10 cellular contexts compared by ENCODE assay signal in the genomic region with DNA sequence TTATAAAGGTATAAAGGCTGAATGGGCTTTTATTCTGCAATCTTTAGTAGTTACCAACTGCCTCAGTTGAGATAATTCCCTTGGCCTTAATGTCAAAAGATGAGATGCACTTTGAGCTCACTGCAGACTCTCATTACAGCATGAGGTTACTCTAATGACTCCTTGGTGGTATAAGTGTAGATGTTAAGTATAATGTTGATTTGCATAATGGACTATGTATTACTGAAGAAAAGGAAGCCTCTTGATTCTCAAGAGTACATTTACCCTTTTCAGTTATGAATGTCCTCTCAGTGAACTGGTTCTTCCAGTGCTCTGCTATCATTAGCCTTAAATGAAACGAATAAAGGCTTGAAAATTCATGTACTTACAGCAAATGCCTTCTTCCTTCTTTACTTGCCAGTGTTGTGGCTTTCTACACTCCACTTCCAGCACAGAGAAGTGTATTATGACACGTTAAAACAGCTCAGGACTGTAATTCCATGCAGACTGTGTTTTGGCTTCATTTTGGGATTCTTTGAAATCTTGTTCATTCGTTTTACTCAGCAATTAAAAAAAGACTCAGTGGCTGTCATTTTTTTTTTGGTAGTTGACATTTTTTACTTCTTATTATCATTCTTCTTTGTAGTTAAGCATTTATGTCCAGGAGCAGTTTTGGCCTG.
A peak's percentile ranks its signal among the peaks of the same experiment; 100 is the strongest.
DNase-seq lines count a peak whose midpoint lies in the region; ATAC-seq, FAIRE-seq and TF ChIP-seq lines count a peak whose summit lies in the region.
"Had no signal": no experiment of that assay in that cellular context is flagged by ENCODE, and none has a peak within 500 bp of the region (broad histone marks: within the 10 kb centered on the region; RNA-seq: fewer than 3 reads in every experiment).

No MANE protein-coding gene starts in this region.

- H3K9ac ChIP-seq in keratinocyte (ENCODE audit: control insufficient read depth, extremely low read depth, insufficient read depth, low read length), result no peak overlapping the region

- H3K27ac ChIP-seq in keratinocyte (ENCODE audit: control insufficient read depth, insufficient read depth, low read length), result no peak overlapping the region

- peaks cover 14% of the 10 kb centered on the region for H3K4me1 ChIP-seq in keratinocyte (ENCODE audit: control insufficient read depth, extremely low read depth, insufficient read depth, low read length)

- no peaks in the 10 kb centered on the region for H3K9me1 ChIP-seq in keratinocyte (ENCODE audit: control insufficient read depth, extremely low read depth, insufficient read depth, low read length)

- no peaks in the 10 kb centered on the region for H4K20me1 ChIP-seq in keratinocyte (ENCODE audit: control insufficient read depth, extremely low read depth, insufficient read depth, low read length)

- H3K79me2 ChIP-seq in keratinocyte (ENCODE audit: control insufficient read depth, insufficient read depth, low read length), result no peaks in the 10 kb centered on the region

- no peaks in the 10 kb centered on the region for H3K9me3 ChIP-seq in keratinocyte (ENCODE audit: control insufficient read depth, low read depth, low read length)

- DNase-seq in GM04504 (ENCODE audit: low read depth) (peak; percentile 63), keratinocyte (ENCODE audit: low read depth, low spot score) (no peak), NCI-H1930 (lab: John Stamatoyannopoulos, UW) (no peak), pons (ENCODE audit: low spot score) (no peak), left ventricle myocardium superior (no peak)
- DNase-seq in activated naive CD4-positive, alpha-beta T cell treated with anti-CD3 and anti-CD28 coated beads, Interleukin-2, amount 50 U/mL, for 16 hours, result no peak
- DNase-seq: OCI-M1; stimulated activated CD4-positive, alpha-beta T cell treated with anti-CD3 and anti-CD28 coated beads, Interleukin-1b, Interleukin-23, amount 100 ng/mL, for 48 hours had no signal

- intact Hi-C loops in left ventricle myocardium superior (cut with micrococcal nuclease), result no loop called here

- H2AFZ ChIP-seq in keratinocyte (ENCODE audit: control insufficient read depth, low read length), result no peak overlapping the region

- no peaks in the 10 kb centered on the region for H3K27me3 ChIP-seq in keratinocyte (ENCODE audit: control insufficient read depth, extremely low read depth, insufficient read depth, low read length)

- peak; percentile 79 for FAIRE-seq in keratinocyte (lab: Jason Lieb, UNC)

- dilution Hi-C loops in keratinocyte (cut with MboI; ENCODE audit: extremely low pct_ligation_motif_present, low sequenced_read_pairs), result no loop called here

- TF ChIP-seq CTCF in keratinocyte (optimal IDR thresholded peaks at IDR 0.05 in 1 of 3, IDR thresholded peaks at IDR 0.05 in 1 of 3, conservative IDR thresholded peaks at IDR 0.05 in 1 of 3; ENCODE audit: extremely low read depth in 1 of 3, insufficient read depth in 2 of 3, low read length in 3 of 3), result no peak

- H3K4me3 ChIP-seq in keratinocyte (ENCODE audit: control insufficient read depth in 2 of 3, extremely low read depth in 1 of 3, insufficient read depth in 2 of 3, low read depth in 1 of 3, low read length in 3 of 3), result no peak overlapping the region

- ATAC-seq in GM19463 (IDR thresholded peaks at IDR 0.05; ENCODE audit: unreplicated experiment) (peak; percentile 88), HG03521 (IDR thresholded peaks at IDR 0.05; ENCODE audit: unreplicated experiment) (peak; percentile 66), left ventricle myocardium superior (no peak)

- H3K36me3 ChIP-seq in keratinocyte (ENCODE audit: control insufficient read depth in 2 of 2, extremely low read depth in 1 of 2, insufficient read depth in 2 of 2, low read length in 2 of 2), result no peaks in the 10 kb centered on the region

- no peak overlapping the region for H3K4me2 ChIP-seq in keratinocyte (ENCODE audit: control insufficient read depth, extremely low read depth, insufficient read depth, low read depth, low read length)
